In the genomic region with DNA sequence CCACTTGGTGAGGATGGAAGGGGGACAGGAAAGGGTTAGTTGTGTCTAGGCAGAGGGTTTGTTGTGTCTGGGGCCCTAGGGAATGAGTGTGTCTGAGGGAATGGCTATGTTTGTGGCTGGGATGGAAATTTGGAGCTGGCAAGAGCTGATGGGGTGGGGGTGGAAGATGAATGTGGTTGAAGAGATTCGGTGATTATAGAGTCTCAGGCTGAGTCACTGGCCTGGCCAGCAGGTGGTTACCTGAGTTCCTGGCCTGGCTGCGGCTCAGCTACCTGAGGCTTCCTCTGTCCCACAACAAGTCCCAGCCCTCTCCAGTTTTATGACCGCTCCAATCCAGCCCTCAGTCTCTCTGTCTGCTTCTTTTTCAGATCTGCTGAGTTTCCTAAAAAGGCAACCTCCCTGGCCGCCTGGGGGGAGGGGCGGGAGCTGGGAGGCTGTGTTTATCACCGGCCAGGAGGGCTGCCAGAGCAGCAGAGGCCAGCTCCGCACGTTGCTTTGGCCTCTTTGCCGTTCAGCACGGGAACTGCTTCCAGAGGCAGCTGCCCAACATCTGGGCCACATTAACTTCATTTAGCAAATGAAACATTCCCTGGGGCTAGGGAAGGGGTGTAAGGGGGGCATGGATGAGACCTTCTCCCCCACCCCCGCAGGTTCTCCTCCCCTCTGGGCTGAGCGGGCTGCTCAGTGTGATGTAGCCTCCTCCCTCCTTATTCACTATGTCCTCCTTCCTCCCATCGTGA, we compare ENCODE assay signal across 8 cellular contexts. TPM values are rescaled to one million over a fixed set of nuclear protein-coding genes. Genes with fewer than 3 reads are reported as not detected.
DNase-seq lines count a peak whose midpoint lies in the region; ATAC-seq and TF ChIP-seq lines count a peak whose summit lies in the region.

No MANE protein-coding gene starts in this region.

- intact Hi-C loops in breast epithelium (cut with DNase I; ENCODE audit: low total_unique reads) = no loop called here
- intact Hi-C loops in naive thymus-derived CD4-positive, alpha-beta T cell (cut with micrococcal nuclease) = no loop called here

- H3K4me1 ChIP-seq in breast epithelium = peaks cover 15 to 32% of the 10 kb centered on the region in 2 donors
- peaks cover 67% of the 10 kb centered on the region for H3K4me1 ChIP-seq in stomach smooth muscle (ENCODE audit: control insufficient read depth, insufficient read depth, low read length)
- no peaks in the 10 kb centered on the region for H3K4me1 ChIP-seq in naive thymus-derived CD4-positive, alpha-beta T cell (ENCODE audit: control insufficient read depth in 2 of 2, insufficient read depth in 2 of 2, low read length in 2 of 2)

- no peak overlapping the region for H3K4me3 Mint-ChIP-seq in naive thymus-derived CD4-positive, alpha-beta T cell

- CTCF ChIA-PET in naive thymus-derived CD4-positive, alpha-beta T cell (lab: Charles Lee) = no interaction called here

- POLR2A ChIA-PET in naive thymus-derived CD4-positive, alpha-beta T cell (lab: Charles Lee) = no interaction called here

- DNase-seq in HPDE6-E6E7 (ENCODE audit: extremely low spot score) (peak; percentile 49), breast epithelium (ENCODE audit: low spot score in 2 of 2) (peak; percentile 68 to 87), kidney glomerular epithelial cell (lab: John Stamatoyannopoulos, UW) (peak; percentile 85)
- DNase-seq in NK-92 treated with Interleukin-12 subunit alpha and Interleukin-12 subunit beta, amount 100 ng/mL, for 24 hours (lab: John Stamatoyannopoulos, UW) = no peak
- no peak for DNase-seq in naive thymus-derived CD4-positive, alpha-beta T cell

- TF ChIP-seq CTCF in breast epithelium (IDR thresholded peaks at IDR 0.05) = peak in 1 of 3 donors; percentile 26

- no peak overlapping the region for H3K27ac Mint-ChIP-seq in naive thymus-derived CD4-positive, alpha-beta T cell

- ATAC-seq in HG03097 (IDR thresholded peaks at IDR 0.05; ENCODE audit: low FRiP score, unreplicated experiment) = no peak
- no peak for ATAC-seq in HG03175 (IDR thresholded peaks at IDR 0.05; ENCODE audit: unreplicated experiment)
- no peak for ATAC-seq in naive thymus-derived CD4-positive, alpha-beta T cell

- H3K4me1 Mint-ChIP-seq in naive thymus-derived CD4-positive, alpha-beta T cell = peaks cover 0 to 7% (median 2%) of the 10 kb centered on the region in 7 donors

- H3K27me3 ChIP-seq in breast epithelium = no peaks in the 10 kb centered on the region
- no peaks in the 10 kb centered on the region for H3K27me3 ChIP-seq in stomach smooth muscle (ENCODE audit: control insufficient read depth in 1 of 2, insufficient read depth in 2 of 2, low read length in 2 of 2)
- no peaks in the 10 kb centered on the region for H3K27me3 ChIP-seq in naive thymus-derived CD4-positive, alpha-beta T cell (ENCODE audit: control insufficient read depth in 2 of 2, insufficient read depth in 2 of 2, low read length in 2 of 2)

- H3K36me3 Mint-ChIP-seq in naive thymus-derived CD4-positive, alpha-beta T cell = no peaks in the 10 kb centered on the region

- H3K27ac ChIP-seq in breast epithelium = peak overlapping the region; percentile 84 to 91
- peak overlapping the region; percentile 98 for H3K27ac ChIP-seq in stomach smooth muscle (ENCODE audit: low read length)
- no peak overlapping the region for H3K27ac ChIP-seq in naive thymus-derived CD4-positive, alpha-beta T cell (ENCODE audit: low read depth, low read length)

- no peak for TF ChIP-seq POLR2A in breast epithelium (IDR thresholded peaks at IDR 0.05)

- peaks cover 0 to 23% (median 8%) of the 10 kb centered on the region in 5 donors for H3K27me3 Mint-ChIP-seq in naive thymus-derived CD4-positive, alpha-beta T cell

- H3K9ac ChIP-seq in stomach smooth muscle (ENCODE audit: low read length in 2 of 2) = peak overlapping the region; percentile 73 to 80

- H3K36me3 ChIP-seq in breast epithelium = no peaks in the 10 kb centered on the region
- no peaks in the 10 kb centered on the region for H3K36me3 ChIP-seq in stomach smooth muscle (ENCODE audit: control insufficient read depth in 2 of 2, insufficient read depth in 2 of 2, low read length in 2 of 2)
- H3K36me3 ChIP-seq in naive thymus-derived CD4-positive, alpha-beta T cell (ENCODE audit: control insufficient read depth in 2 of 3, insufficient read depth in 3 of 3, low read length in 3 of 3) = no peaks in the 10 kb centered on the region

- H3K9me3 Mint-ChIP-seq in naive thymus-derived CD4-positive, alpha-beta T cell = no peaks in the 10 kb centered on the region

- H3K9me3 ChIP-seq in breast epithelium (no peaks in the 10 kb centered on the region), stomach smooth muscle (ENCODE audit: control insufficient read depth in 2 of 2, low read length in 2 of 2) (no peaks in the 10 kb centered on the region)
- H3K9me3 ChIP-seq in naive thymus-derived CD4-positive, alpha-beta T cell (ENCODE audit: control insufficient read depth in 2 of 3, low read length in 3 of 3) = no peaks in the 10 kb centered on the region

- H3K4me3 ChIP-seq in breast epithelium (peak overlapping the region in 1 of 3 donors; percentile 29), stomach smooth muscle (ENCODE audit: low read length in 2 of 2) (peak overlapping the region in 1 of 2 donors; percentile 52)
- H3K4me3 ChIP-seq in naive thymus-derived CD4-positive, alpha-beta T cell (ENCODE audit: low read length) = no peak overlapping the region

RNA-seq across cellular contexts. Expression of gene ITGB3, which starts 21.8 kb away (rescaled TPM):
- 10 to 100 TPM in 2 of 3 donors, 1 to 10 TPM in 1; 3.8 to 29.8 (median 14.6) TPM for total RNA-seq in breast epithelium
- 1 to 10 TPM in 1 of 5 experiments, under 1 TPM in 2, not detected in 2; 0.41 to 6.4 (median 0.56) TPM for total RNA-seq in naive thymus-derived CD4-positive, alpha-beta T cell
- not detected for polyA plus RNA-seq in naive thymus-derived CD4-positive, alpha-beta T cell

RNA-seq across cellular contexts. Expression of gene EFCAB13, which starts 48.3 kb away (rescaled TPM):
- total RNA-seq in breast epithelium = 10 to 100 TPM in 2 of 3 donors, 1 to 10 TPM in 1; 8.8 to 16.4 (median 10.8) TPM
- 10 to 100 TPM in 4 of 5 experiments, 1 to 10 TPM in 1; 3.7 to 37.4 (median 19.9) TPM for total RNA-seq in naive thymus-derived CD4-positive, alpha-beta T cell
- 1 to 10 TPM; 4.3 to 8.9 TPM for polyA plus RNA-seq in naive thymus-derived CD4-positive, alpha-beta T cell

Comparison
In these comparisons a context has a peak if more than half of its experiments do, and no peak if none do; other contexts are left out.
1. DNase-seq: peak in HPDE6-E6E7 (single experiment), breast epithelium (2 of 2) and kidney glomerular epithelial cell (single experiment); none in NK-92 treated with Interleukin-12 subunit alpha and Interleukin-12 subunit beta, amount 100 ng/mL, for 24 hours (single experiment) and naive thymus-derived CD4-positive, alpha-beta T cell (0 of 9).